ENCODE assay signal across 1 cellular context in the genomic region with DNA sequence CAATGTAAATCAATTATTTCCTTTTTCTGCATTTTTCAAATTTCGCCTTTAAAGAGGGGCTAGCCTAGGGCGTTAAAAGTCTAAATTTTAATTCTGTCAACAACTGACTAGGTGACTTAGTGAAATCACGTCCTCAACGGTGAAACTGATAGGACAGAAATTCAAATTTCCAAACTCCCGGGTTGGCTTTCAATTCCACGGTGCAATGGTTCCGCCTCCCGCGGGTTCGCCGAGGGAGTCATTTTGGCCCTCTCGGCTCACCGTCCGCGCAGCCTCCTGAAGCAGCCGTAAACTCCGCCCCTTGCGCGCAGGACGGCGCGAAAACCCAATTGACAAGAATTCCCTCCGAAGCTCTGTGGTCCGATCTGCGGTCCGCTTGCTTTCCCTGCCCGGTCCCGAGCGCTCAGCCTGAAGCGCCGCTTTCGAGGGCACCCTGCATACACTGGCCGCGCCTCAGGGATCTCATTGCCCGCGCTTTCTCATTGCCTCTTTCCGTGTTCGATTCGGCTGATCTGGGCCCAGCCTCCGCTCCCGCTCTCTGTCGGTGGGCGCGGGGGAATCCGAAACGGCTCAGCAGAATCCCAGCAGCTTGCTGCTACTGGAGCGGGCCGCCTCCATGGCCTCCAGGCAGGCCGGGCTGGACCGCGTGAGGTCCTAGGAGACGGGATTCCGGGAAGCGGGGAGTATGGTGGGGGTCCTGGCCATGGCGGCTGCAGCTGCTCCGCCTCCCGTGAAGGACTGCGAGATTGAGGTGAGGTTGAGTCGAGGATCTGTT.
TF ChIP-seq lines count a peak whose summit lies in the region.

Gene ATAD5, plus strand, starts transcription at position 304 of the 775 bp plus-strand sequence. Its CDS starts 382 bp downstream, at position 686.

TF ChIP-seq in GM12878, 131 proteins besides CTCF, POLR2A, EP300 and RAD21 (continued from another document and continues in another):
- TF ChIP-seq POU2F2 (IDR thresholded peaks at IDR 0.05; ENCODE audit: borderline replicate concordance, low read depth, low read length) (peak; percentile 63; the same call in 2 of the 3 replicates), RUNX3 (IDR thresholded peaks at IDR 0.05; ENCODE audit: low read length) (peak; percentile 68), KLF5 (IDR thresholded peaks at IDR 0.05; ENCODE audit: partially characterized antibody) (peak; percentile 66), IKZF2 (IDR thresholded peaks at IDR 0.05) (peak; percentile 53 to 57; a peak in 3 of 4 replicates), SIX5 (IDR thresholded peaks at IDR 0.05; ENCODE audit: low read depth, low read length, severe bottlenecking) (peak; percentile 19), SUZ12 (IDR thresholded peaks at IDR 0.05; ENCODE audit: unreplicated experiment) (no peak), HDAC2 (IDR thresholded peaks at IDR 0.05) (no peak), RB1 (IDR thresholded peaks at IDR 0.05; ENCODE audit: borderline replicate concordance) (peak; percentile 99), ASH2L (IDR thresholded peaks at IDR 0.05; ENCODE audit: borderline replicate concordance, low read depth) (peak; percentile 75; the same call in 1 of the 2 replicates), E4F1 (IDR thresholded peaks at IDR 0.05; ENCODE audit: borderline replicate concordance, partially characterized antibody) (peak; percentile 49), SUPT20H (IDR thresholded peaks at IDR 0.05; ENCODE audit: borderline replicate concordance, control insufficient read depth, low read depth, low read length) (no peak), EGR1 (IDR thresholded peaks at IDR 0.05; ENCODE audit: borderline replicate concordance in 1 of 2, low read depth in 2 of 2, low read length in 2 of 2) (0 out of 3 replicates have a peak, but pooled peaks of 1 of the 2 experiments have one; percentile 21), SIN3A (IDR thresholded peaks at IDR 0.05; ENCODE audit: low read depth, low read length) (peak; percentile 98), PML (IDR thresholded peaks at IDR 0.05; ENCODE audit: low read length) (peak; percentile 63; the same call in 1 of the 2 replicates), NRF1 (conservative IDR thresholded peaks at IDR 0.05; ENCODE audit: low read depth, low read length) (peak; percentile 34), RAD51 (IDR thresholded peaks at IDR 0.05) (peak; percentile 17; the same call in 1 of the 2 replicates), CEBPZ (IDR thresholded peaks at IDR 0.05; ENCODE audit: low read depth, low read length) (no peak; the same call in 1 of the 2 replicates), MEF2B (IDR thresholded peaks at IDR 0.05; ENCODE audit: partially characterized antibody, poor library complexity, severe bottlenecking) (no peak), E2F8 (IDR thresholded peaks at IDR 0.05; ENCODE audit: low read depth, partially characterized antibody) (peak; percentile 79), ATF7 (IDR thresholded peaks at IDR 0.05; ENCODE audit: low read depth) (0 out of 2 replicates have a peak, but pooled peaks have one; percentile 22), FOXK2 (IDR thresholded peaks at IDR 0.05) (peak; percentile 42), SKIL (IDR thresholded peaks at IDR 0.05; ENCODE audit: low read depth, poor library complexity, severe bottlenecking) (peak; percentile 44), CEBPB (IDR thresholded peaks at IDR 0.05; ENCODE audit: borderline replicate concordance in 1 of 2, low read depth in 2 of 2, low read length in 2 of 2) (no peak), JUND (IDR thresholded peaks at IDR 0.05; ENCODE audit: low read depth, low read length) (no peak), CREB1 (IDR thresholded peaks at IDR 0.05; ENCODE audit: low read depth) (peak; percentile 76), EED (IDR thresholded peaks at IDR 0.05; ENCODE audit: low read depth) (0 out of 2 replicates have a peak, but pooled peaks have one; percentile 20), IRF4 (IDR thresholded peaks at IDR 0.05; ENCODE audit: low read depth, low read length) (peak; percentile 44; the same call in 1 of the 2 replicates), PKNOX1 (IDR thresholded peaks at IDR 0.05) (peak; percentile 16; the same call in 1 of the 2 replicates), GATAD2B (conservative IDR thresholded peaks at IDR 0.05; ENCODE audit: low read depth) (peak; percentile 54; the same call in 1 of the 2 replicates), SP1 (IDR thresholded peaks at IDR 0.05; ENCODE audit: low read depth, low read length) (peak; percentile 83), TCF7 (IDR thresholded peaks at IDR 0.05; ENCODE audit: borderline replicate concordance) (peak; percentile 53; the same call in 1 of the 2 replicates)
- TF ChIP-seq, protein P1, sequence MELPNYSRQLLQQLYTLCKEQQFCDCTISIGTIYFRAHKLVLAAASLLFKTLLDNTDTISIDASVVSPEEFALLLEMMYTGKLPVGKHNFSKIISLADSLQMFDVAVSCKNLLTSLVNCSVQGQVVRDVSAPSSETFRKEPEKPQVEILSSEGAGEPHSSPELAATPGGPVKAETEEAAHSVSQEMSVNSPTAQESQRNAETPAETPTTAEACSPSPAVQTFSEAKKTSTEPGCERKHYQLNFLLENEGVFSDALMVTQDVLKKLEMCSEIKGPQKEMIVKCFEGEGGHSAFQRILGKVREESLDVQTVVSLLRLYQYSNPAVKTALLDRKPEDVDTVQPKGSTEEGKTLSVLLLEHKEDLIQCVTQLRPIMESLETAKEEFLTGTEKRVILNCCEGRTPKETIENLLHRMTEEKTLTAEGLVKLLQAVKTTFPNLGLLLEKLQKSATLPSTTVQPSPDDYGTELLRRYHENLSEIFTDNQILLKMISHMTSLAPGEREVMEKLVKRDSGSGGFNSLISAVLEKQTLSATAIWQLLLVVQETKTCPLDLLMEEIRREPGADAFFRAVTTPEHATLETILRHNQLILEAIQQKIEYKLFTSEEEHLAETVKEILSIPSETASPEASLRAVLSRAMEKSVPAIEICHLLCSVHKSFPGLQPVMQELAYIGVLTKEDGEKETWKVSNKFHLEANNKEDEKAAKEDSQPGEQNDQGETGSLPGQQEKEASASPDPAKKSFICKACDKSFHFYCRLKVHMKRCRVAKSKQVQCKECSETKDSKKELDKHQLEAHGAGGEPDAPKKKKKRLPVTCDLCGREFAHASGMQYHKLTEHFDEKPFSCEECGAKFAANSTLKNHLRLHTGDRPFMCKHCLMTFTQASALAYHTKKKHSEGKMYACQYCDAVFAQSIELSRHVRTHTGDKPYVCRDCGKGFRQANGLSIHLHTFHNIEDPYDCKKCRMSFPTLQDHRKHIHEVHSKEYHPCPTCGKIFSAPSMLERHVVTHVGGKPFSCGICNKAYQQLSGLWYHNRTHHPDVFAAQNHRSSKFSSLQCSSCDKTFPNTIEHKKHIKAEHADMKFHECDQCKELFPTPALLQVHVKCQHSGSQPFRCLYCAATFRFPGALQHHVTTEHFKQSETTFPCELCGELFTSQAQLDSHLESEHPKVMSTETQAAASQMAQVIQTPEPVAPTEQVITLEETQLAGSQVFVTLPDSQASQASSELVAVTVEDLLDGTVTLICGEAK (IDR thresholded peaks at IDR 0.05; ENCODE audit: borderline replicate concordance): peak; percentile 19; the same call in 1 of the 2 replicates
- TF ChIP-seq, protein P2, sequence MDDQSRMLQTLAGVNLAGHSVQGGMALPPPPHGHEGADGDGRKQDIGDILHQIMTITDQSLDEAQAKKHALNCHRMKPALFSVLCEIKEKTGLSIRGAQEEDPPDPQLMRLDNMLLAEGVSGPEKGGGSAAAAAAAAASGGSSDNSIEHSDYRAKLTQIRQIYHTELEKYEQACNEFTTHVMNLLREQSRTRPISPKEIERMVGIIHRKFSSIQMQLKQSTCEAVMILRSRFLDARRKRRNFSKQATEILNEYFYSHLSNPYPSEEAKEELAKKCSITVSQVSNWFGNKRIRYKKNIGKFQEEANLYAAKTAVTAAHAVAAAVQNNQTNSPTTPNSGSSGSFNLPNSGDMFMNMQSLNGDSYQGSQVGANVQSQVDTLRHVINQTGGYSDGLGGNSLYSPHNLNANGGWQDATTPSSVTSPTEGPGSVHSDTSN (IDR thresholded peaks at IDR 0.05; ENCODE audit: insufficient replicate concordance, low read depth, low read length): no peak
- TF ChIP-seq, protein P3, sequence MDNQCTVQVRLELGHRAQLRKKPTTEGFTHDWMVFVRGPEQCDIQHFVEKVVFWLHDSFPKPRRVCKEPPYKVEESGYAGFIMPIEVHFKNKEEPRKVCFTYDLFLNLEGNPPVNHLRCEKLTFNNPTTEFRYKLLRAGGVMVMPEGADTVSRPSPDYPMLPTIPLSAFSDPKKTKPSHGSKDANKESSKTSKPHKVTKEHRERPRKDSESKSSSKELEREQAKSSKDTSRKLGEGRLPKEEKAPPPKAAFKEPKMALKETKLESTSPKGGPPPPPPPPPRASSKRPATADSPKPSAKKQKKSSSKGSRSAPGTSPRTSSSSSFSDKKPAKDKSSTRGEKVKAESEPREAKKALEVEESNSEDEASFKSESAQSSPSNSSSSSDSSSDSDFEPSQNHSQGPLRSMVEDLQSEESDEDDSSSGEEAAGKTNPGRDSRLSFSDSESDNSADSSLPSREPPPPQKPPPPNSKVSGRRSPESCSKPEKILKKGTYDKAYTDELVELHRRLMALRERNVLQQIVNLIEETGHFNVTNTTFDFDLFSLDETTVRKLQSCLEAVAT (IDR thresholded peaks at IDR 0.05): peak; percentile 70; the same call in 1 of the 2 replicates
